In genomic region chr1:159900086-159900680, GRCh38 we compare ENCODE assay signal across 1 cellular context.
TF ChIP-seq lines count a peak whose summit lies in the region.

TSS of gene CFAP45 (minus strand) at chr1:159900165. CDS start at chr1:159900098, 67 bp downstream.

TF ChIP-seq in K562, 482 proteins besides CTCF, POLR2A, EP300 and RAD21 (continued from another document):
- no peak for TF ChIP-seq ZNF146 (CRISPR knock-in tag; IDR thresholded peaks at IDR 0.05; ENCODE audit: unreplicated experiment)
- peak; percentile 24; the same call in 1 of the 2 replicates for TF ChIP-seq MAX (CRISPR knock-in tag; IDR thresholded peaks at IDR 0.05)
- TF ChIP-seq MNT (conservative IDR thresholded peaks at IDR 0.05): 0 out of 4 replicates have a peak, but pooled peaks of 1 of the 2 experiments have one; percentile 32
- TF ChIP-seq PHF8 (IDR thresholded peaks at IDR 0.05; ENCODE audit: borderline replicate concordance, low read length): peak; percentile 25; the same call in 1 of the 2 replicates
- TF ChIP-seq HMG20B (CRISPR knock-in tag; IDR thresholded peaks at IDR 0.05): no peak
- no peak for TF ChIP-seq ZNF668 (CRISPR knock-in tag; IDR thresholded peaks at IDR 0.05)
- TF ChIP-seq, protein P1, sequence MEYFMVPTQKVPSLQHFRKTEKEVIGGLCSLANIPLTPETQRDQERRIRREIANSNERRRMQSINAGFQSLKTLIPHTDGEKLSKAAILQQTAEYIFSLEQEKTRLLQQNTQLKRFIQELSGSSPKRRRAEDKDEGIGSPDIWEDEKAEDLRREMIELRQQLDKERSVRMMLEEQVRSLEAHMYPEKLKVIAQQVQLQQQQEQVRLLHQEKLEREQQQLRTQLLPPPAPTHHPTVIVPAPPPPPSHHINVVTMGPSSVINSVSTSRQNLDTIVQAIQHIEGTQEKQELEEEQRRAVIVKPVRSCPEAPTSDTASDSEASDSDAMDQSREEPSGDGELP (CRISPR knock-in tag; IDR thresholded peaks at IDR 0.05; ENCODE audit: borderline replicate concordance): peak; percentile 42; the same call in 1 of the 2 replicates
- no peak for TF ChIP-seq RBM39 (optimal IDR thresholded peaks at IDR 0.05; ENCODE audit: low read depth, low read length)
- TF ChIP-seq PTTG1 (tag; IDR thresholded peaks at IDR 0.05; ENCODE audit: low read depth): no peak
- 0 out of 2 replicates have a peak, but pooled peaks have one; percentile 21 for TF ChIP-seq MYC (IDR thresholded peaks at IDR 0.05; ENCODE audit: low read depth, low read length)
- TF ChIP-seq MYC (CRISPR knock-in tag; IDR thresholded peaks at IDR 0.05; ENCODE audit: borderline replicate concordance, low read depth): no peak
TF ChIP-seq in K562: peak in this region for 23.
